27 cellular contexts compared by ENCODE assay signal in genomic region chr13:106603568-106603967, GRCh38.
"Had no signal": no experiment of that assay in that cellular context is flagged by ENCODE, and none has a peak within 500 bp of the region (broad histone marks: within the 10 kb centered on the region; RNA-seq: fewer than 3 reads in every experiment).

No MANE protein-coding gene starts in this region.

- DNase-seq: activated CD4-positive, alpha-beta T cell treated with anti-CD3 and anti-CD28 coated beads for 48 hours; activated CD4-positive, alpha-beta T cell treated with anti-CD3 and anti-CD28 coated beads, Interleukin-2, amount 50 U/mL, for 1 hour; activated CD4-positive, alpha-beta T cell treated with anti-CD3 and anti-CD28 coated beads, Interleukin-2, amount 50 U/mL, for 48 hours; activated CD8-positive, alpha-beta memory T cell treated with anti-CD3 and anti-CD28 coated beads for 24 hours; activated CD8-positive, alpha-beta T cell treated with anti-CD3 and anti-CD28 coated beads for 36 hours; activated effector memory CD4-positive, alpha-beta T cell treated with Interleukin-2 at 50 U/mL for 16 hours; activated gamma-delta T cell treated with Interleukin-2 at 50 U/mL for 16 hours; activated naive CD4-positive, alpha-beta T cell treated with anti-CD3 and anti-CD28 coated beads, Interleukin-2, amount 50 U/mL, for 16 hours; activated naive CD4-positive, alpha-beta T cell treated with Interleukin-2 at 50 U/mL for 16 hours; activated T-cell treated with anti-CD3 and anti-CD28 coated beads, Interleukin-2, amount 50 U/mL, for 4 hours; amniotic stem cell; anterior cingulate cortex; brain microvascular endothelial cell; cortex of kidney; dermis blood vessel endothelial cell; effector CD4-positive, alpha-beta T cell; effector memory CD8-positive, alpha-beta T cell; erythroblast; esophagus squamous epithelium; foreskin melanocyte; T-helper 2 cell had no signal

- ATAC-seq: activated CD8-positive, alpha-beta T cell treated with anti-CD3 and anti-CD28 coated beads for 36 hours; activated T-cell treated with anti-CD3 and anti-CD28 coated beads, Interleukin-2, amount 50 U/mL, for 4 hours; activated T-helper 17 cell treated with anti-CD3 and anti-CD28 coated beads, Interleukin-2, amount 50 U/mL, for 72 hours; effector memory CD8-positive, alpha-beta T cell; WTC11 had no signal

- FAIRE-seq: astrocyte, bronchial epithelial cell, TTC549 had no signal

- H3K4me3 ChIP-seq: esophagus squamous epithelium had no signal

- H3K27ac ChIP-seq: brain microvascular endothelial cell, esophagus squamous epithelium, VCaP had no signal

- H3K9me3 ChIP-seq: esophagus squamous epithelium had no signal

- H3K36me3 ChIP-seq: brain microvascular endothelial cell, esophagus squamous epithelium had no signal

- H3K27me3 ChIP-seq: brain microvascular endothelial cell, esophagus squamous epithelium had no signal
